Comparison of ENCODE assay signal across 7 cellular contexts in genomic region chr16:16405421-16405820, GRCh38. TPM values are rescaled to one million over a fixed set of nuclear protein-coding genes. Genes with fewer than 3 reads are reported as not detected.
A peak's percentile ranks its signal among the peaks of the same experiment; 100 is the strongest.
DNase-seq lines count a peak whose midpoint lies in the region; ATAC-seq, FAIRE-seq and TF ChIP-seq lines count a peak whose summit lies in the region.
"Not testable (repeated sequence)": the region's sequence is repeated elsewhere in the genome, so short reads cannot be mapped to it uniquely, and the experiment has no call there.
"Had no signal": no experiment of that assay in that cellular context is flagged by ENCODE, and none has a peak within 500 bp of the region (broad histone marks: within the 10 kb centered on the region; RNA-seq: fewer than 3 reads in every experiment).

No MANE protein-coding gene starts in this region.

- intact Hi-C loops in HCT116 (cut with micrococcal nuclease); K562 (cut with micrococcal nuclease): not testable (repeated sequence)

- not testable (repeated sequence) for H3K4me2 ChIP-seq in A549; HCT116 (ENCODE audit: low read length); K562 (ENCODE audit: insufficient read depth, low read length)

- H3K4me3 Mint-ChIP-seq in WTC11, result not testable (repeated sequence)

- no CpG with 5 or more reads among the region's 5 CpGs for WGBS in A549 (ENCODE audit: missing lambda C conversion rate)
- no CpG with 5 or more reads among the region's 5 CpGs for WGBS in K562 (ENCODE audit: insufficient coverage, low coverage, missing lambda C conversion rate)
- WGBS in upper lobe of left lung, 2 donors, result no CpG with 5 or more reads among the region's 5 CpGs

- not testable (repeated sequence) for H2AFZ ChIP-seq in HCT116 (ENCODE audit: low read depth, low read length, poor library complexity, severe bottlenecking); K562 (ENCODE audit: low read depth, low read length)

- ATAC-seq in A549 (peak; percentile 81 to 82), HCT116 (peak; percentile 73), WTC11 (peak; percentile 99), K562 (peak; percentile 85), upper lobe of left lung (ENCODE audit: low FRiP score in 2 of 2) (peak; percentile 41 to 56)

- H3K9me3 Mint-ChIP-seq in WTC11, result not testable (repeated sequence)

- not testable (repeated sequence) for H3K4me1 Mint-ChIP-seq in WTC11

- not testable (repeated sequence) for TF ChIP-seq RAD21 in A549 (conservative IDR thresholded peaks at IDR 0.05 in 1 of 2, IDR thresholded peaks at IDR 0.05 in 1 of 2); HCT116 (IDR thresholded peaks at IDR 0.05; ENCODE audit: low read depth); K562 (CRISPR knock-in tag; conservative IDR thresholded peaks at IDR 0.05 in 1 of 2, IDR thresholded peaks at IDR 0.05 in 1 of 2)

- H3K79me2 ChIP-seq in HCT116 (ENCODE audit: insufficient read depth, low read length); K562 (ENCODE audit: control insufficient read depth, insufficient read depth, low read length): not testable (repeated sequence)

- H3K4me1 ChIP-seq in A549; HCT116 (ENCODE audit: control insufficient read depth in 1 of 2, insufficient read depth in 2 of 2, low read length in 2 of 2); K562 (replicated peaks in 1 of 2; ENCODE audit: control insufficient read depth in 2 of 2, insufficient read depth in 2 of 2, low read length in 2 of 2); upper lobe of left lung: not testable (repeated sequence)

- not testable (repeated sequence) for H3K27me3 Mint-ChIP-seq in WTC11 (ENCODE audit: low read depth)

- not testable (repeated sequence) for H3K27ac Mint-ChIP-seq in WTC11

- H3K9me2 ChIP-seq in HCT116 (ENCODE audit: insufficient read depth), result not testable (repeated sequence)

- TF ChIP-seq EP300 in A549 (IDR thresholded peaks at IDR 0.05); K562 (IDR thresholded peaks at IDR 0.05; ENCODE audit: low read length); upper lobe of left lung (IDR thresholded peaks at IDR 0.05): not testable (repeated sequence)

- not testable (repeated sequence) for H3K36me3 Mint-ChIP-seq in WTC11

- not testable (repeated sequence) for TF ChIP-seq CTCF in A549 (IDR thresholded peaks at IDR 0.05); HCT116 (IDR thresholded peaks at IDR 0.05 in 2 of 3, conservative IDR thresholded peaks at IDR 0.05 in 1 of 3; ENCODE audit: borderline replicate concordance in 1 of 3, insufficient read depth in 1 of 3, low read depth in 2 of 3, low read length in 2 of 3); WTC11 (IDR thresholded peaks at IDR 0.05); K562 (IDR thresholded peaks at IDR 0.05 in 2 of 3, conservative IDR thresholded peaks at IDR 0.05 in 1 of 3; ENCODE audit: insufficient read depth in 2 of 3, low read depth in 1 of 3, low read length in 3 of 3); upper lobe of left lung (IDR thresholded peaks at IDR 0.05)

- H3K4me3 ChIP-seq in A549; HCT116 (replicated peaks in 1 of 2; ENCODE audit: low read depth in 1 of 2, low read length in 2 of 2); K562; upper lobe of left lung: not testable (repeated sequence)

- in situ Hi-C loops in K562 (cut with MboI), result not testable (repeated sequence)

- not testable (repeated sequence) for H3K9ac ChIP-seq in HCT116 (ENCODE audit: low read length); K562 (ENCODE audit: insufficient read depth in 1 of 2, low read depth in 2 of 2, low read length in 2 of 2)

- RAD21 ChIA-PET in HCT116 (lab: Charles Lee; ENCODE audit: low non-redundant PET in 1 of 2, low total read pairs in 2 of 2, uncharacterized antibody in 2 of 2, unreplicated experiment in 2 of 2), result not testable (repeated sequence)

- H3K27me3 ChIP-seq in HCT116 (ENCODE audit: insufficient read depth, low read length); K562 (ENCODE audit: control insufficient read depth in 2 of 2, insufficient read depth in 2 of 2, low read length in 2 of 2); upper lobe of left lung: not testable (repeated sequence)

- H3K9me3 ChIP-seq in A549; HCT116 (ENCODE audit: control insufficient read depth in 1 of 2, insufficient read depth in 1 of 2, low read depth in 1 of 2, low read length in 2 of 2); K562 (replicated peaks; ENCODE audit: control insufficient read depth, insufficient read depth, low read depth, low read length); upper lobe of left lung: not testable (repeated sequence)

- not testable (repeated sequence) for H3K9me1 ChIP-seq in K562 (ENCODE audit: control insufficient read depth, insufficient read depth, low read length)

- POLR2A ChIA-PET in A549 (lab: Yijun Ruan, JAX); HCT116 (lab: Charles Lee); WTC11 (lab: Charles Lee); K562 (lab: Yijun Ruan, JAX): not testable (repeated sequence)

- DNase-seq in A549 (ENCODE audit: low read depth in 1 of 2, low spot score in 1 of 2); HCT116 (ENCODE audit: low read depth, low spot score); WTC11 (ENCODE audit: low spot score); K562 (ENCODE audit: extremely low read depth in 1 of 4, low spot score in 3 of 4); upper lobe of left lung: not testable (repeated sequence)

- BruUV-seq in HCT116 (replicated peaks; lab: Mats Ljungman, UMichigan); K562 (replicated peaks; lab: Mats Ljungman, UMichigan): not testable (repeated sequence)

- not testable (repeated sequence) for H3K27ac ChIP-seq in A549; HCT116 (ENCODE audit: low read depth, low read length); K562 (ENCODE audit: extremely low read depth, low read depth, low read length); upper lobe of left lung

- H3K36me3 ChIP-seq in HCT116 (ENCODE audit: control insufficient read depth in 1 of 2, insufficient read depth in 2 of 2, low read length in 2 of 2); K562 (ENCODE audit: control insufficient read depth, insufficient read depth, low read length); upper lobe of left lung: not testable (repeated sequence)

- H4K20me1 ChIP-seq in HCT116 (ENCODE audit: insufficient read depth); K562 (replicated peaks; ENCODE audit: control insufficient read depth, insufficient read depth, low read length): not testable (repeated sequence)

- CTCF ChIA-PET in A549 (lab: Yijun Ruan, JAX); HCT116 (lab: Charles Lee); WTC11 (lab: Charles Lee); K562 (lab: Yijun Ruan, JAX; ENCODE audit: low intra/inter-chr PET ratio): not testable (repeated sequence)

- not testable (repeated sequence) for TF ChIP-seq POLR2A in A549 (IDR thresholded peaks at IDR 0.05; ENCODE audit: low read length); HCT116 (IDR thresholded peaks at IDR 0.05; ENCODE audit: borderline replicate concordance, extremely low read depth, insufficient read depth, insufficient read length); K562 (conservative IDR thresholded peaks at IDR 0.05); upper lobe of left lung (IDR thresholded peaks at IDR 0.05)

- FAIRE-seq in A549 (lab: Jason Lieb, UNC); K562 (lab: Jason Lieb, UNC): not testable (repeated sequence)

RNA-seq across cellular contexts. Expression of gene NPIPA7, which starts 26.5 kb away (rescaled TPM):
- polyA plus RNA-seq in A549 (2011; rRNA removed), result 15.5 and 18.3 TPM in 2 replicates
- polyA plus RNA-seq in A549 (2012; cell fraction: cytosol; rRNA removed), result 22.0 and 27.9 TPM in 2 replicates
- polyA plus RNA-seq in A549 (2012; cell fraction: nucleus; rRNA removed), result 29.3 and 73.6 TPM in 2 replicates
- polyA plus RNA-seq in A549 (2017; fragmentation: RNase III; extraction: RNeasy Plus Mini Kit Qiagen cat#74134 plus additional on column Dnase treatment), result 5.7 to 11.7 TPM (median 7.1 TPM) in 3 replicates
- 0.92 and 2.1 TPM in 2 replicates for polyA minus RNA-seq in A549 (2011; rRNA and poly(A)+ RNA removed)
- 4.5 TPM for total RNA-seq in HCT116 (2021; ENCODE audit: unreplicated experiment)
- polyA plus RNA-seq in HCT116 (2012), result 5.6 and 9.2 TPM in 2 replicates
- 4.9 to 8.5 TPM (median 7.1 TPM) in 3 replicates for total RNA-seq in WTC11 (2021)
- 54.7 and 103 TPM in 2 replicates for total RNA-seq in K562 (2011; cell fraction: chromatin; rRNA removed; ENCODE audit: low replicate concordance)
- 10.9 and 14.5 TPM in 2 replicates for total RNA-seq in K562 (2011; cell fraction: nucleolus; rRNA removed)
- total RNA-seq in K562 (2011; cell fraction: nucleoplasm; rRNA removed), result 39.4 and 42.4 TPM in 2 replicates
- total RNA-seq in K562 (2014; rRNA removed), result 0.86 and 2.2 TPM in 2 replicates
- total RNA-seq in K562 (2014; rRNA removed; fragmentation: Illumina TruSeq; extraction: Trizol), result 3.2 and 3.5 TPM in 2 replicates
- 4.4 and 5.4 TPM in 2 replicates for total RNA-seq in K562 (2015; rRNA removed; fragmentation: Illumina TruSeq; extraction: Trizol)
- total RNA-seq in K562 (2021), result 2.8 and 3.2 TPM in 2 replicates
- 14.7 and 19.0 TPM in 2 replicates for polyA plus RNA-seq in K562 (2011; rRNA removed)
- polyA plus RNA-seq in K562 (2011; cell fraction: cytosol; rRNA removed), result 7.9 and 9.6 TPM in 2 replicates
- polyA plus RNA-seq in K562 (2011; cell fraction: nucleus; rRNA removed), result 36.8 and 51.6 TPM in 2 replicates
- 7.1 and 13.3 TPM in 2 replicates for polyA plus RNA-seq in K562 (2012)
- polyA plus RNA-seq in K562 (2014; fragmentation: Illumina TruSeq; extraction: Trizol), result 10.3 and 13.7 TPM in 2 replicates
- 1 to 10 TPM; 6.8 to 9.8 TPM for polyA plus RNA-seq in K562 (2014; fragmentation: Nextera tagmentation; extraction: Ambion mirVana)
- 2.5 and 4.3 TPM in 2 replicates for polyA plus RNA-seq in K562 (2014; rRNA removed)
- 2.8 and 2.9 TPM in 2 replicates for polyA minus RNA-seq in K562 (2011; rRNA and poly(A)+ RNA removed)
- polyA minus RNA-seq in K562 (2011; cell fraction: cytosol; rRNA and poly(A)+ RNA removed), result not detected in 2 replicates
- polyA minus RNA-seq in K562 (2011; cell fraction: nucleus; rRNA and poly(A)+ RNA removed), result 0.40 and 2.3 TPM in 2 replicates
- 1 to 10 TPM in 5 of 6 donors, not detected in 1; 1.7 to 6.4 (median 4.3) TPM for total RNA-seq in upper lobe of left lung
- polyA plus RNA-seq: CD14-positive monocyte; CD4-positive, CD25-positive, alpha-beta regulatory T cell had no signal

Comparison
In these comparisons a context has a peak if more than half of its experiments do, and no peak if none do; other contexts are left out.
1. ATAC-seq: peak in every context shown above with its lines; median percentile 99 in WTC11; 85 in K562; 82 in A549; 73 in HCT116; 48 in upper lobe of left lung.